1 cellular context compared by ENCODE assay signal in the genomic region with DNA sequence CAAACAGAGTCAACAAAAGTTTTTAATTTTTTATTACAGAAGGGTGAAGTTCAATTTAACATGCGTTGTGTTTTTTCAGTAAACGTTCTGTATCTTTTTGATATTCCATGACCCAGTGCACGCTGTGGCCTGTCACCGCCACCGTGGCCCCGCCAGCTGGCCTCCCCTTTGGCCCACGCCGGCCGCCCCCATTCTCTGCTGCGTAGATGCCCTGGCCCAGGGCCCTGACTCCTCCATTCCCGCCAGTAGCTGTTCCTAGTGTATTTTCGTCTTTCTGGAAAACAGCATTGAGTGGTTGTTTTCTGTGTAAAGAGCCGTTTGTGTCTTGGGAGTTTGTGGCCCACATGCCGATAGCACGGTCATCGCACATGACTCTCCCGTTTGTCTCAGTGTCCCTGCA.
TF ChIP-seq lines count a peak whose summit lies in the region.

No MANE protein-coding gene starts in this region.

TF ChIP-seq in endothelial cell of umbilical vein, 7 proteins besides CTCF, POLR2A, EP300 and RAD21:
- no peak for TF ChIP-seq FOS (IDR thresholded peaks at IDR 0.05; ENCODE audit: borderline replicate concordance, insufficient read depth, low read length)
- TF ChIP-seq, protein P1, sequence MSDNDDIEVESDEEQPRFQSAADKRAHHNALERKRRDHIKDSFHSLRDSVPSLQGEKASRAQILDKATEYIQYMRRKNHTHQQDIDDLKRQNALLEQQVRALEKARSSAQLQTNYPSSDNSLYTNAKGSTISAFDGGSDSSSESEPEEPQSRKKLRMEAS (IDR thresholded peaks at IDR 0.05; ENCODE audit: insufficient read depth, insufficient read length): no peak
- no peak for TF ChIP-seq MYC (IDR thresholded peaks at IDR 0.05; ENCODE audit: low read depth, low read length)
- no peak for TF ChIP-seq EZH2 (IDR thresholded peaks at IDR 0.05; ENCODE audit: borderline replicate concordance, low read depth, low read length, severe bottlenecking)
- no peak for TF ChIP-seq POLR2AphosphoS5 (IDR thresholded peaks at IDR 0.05; ENCODE audit: insufficient read depth, low read depth, low read length)
- no peak for TF ChIP-seq GATA2 (IDR thresholded peaks at IDR 0.05; ENCODE audit: insufficient read depth, insufficient read length, low read depth, low read length)
- TF ChIP-seq JUN (IDR thresholded peaks at IDR 0.05; ENCODE audit: borderline replicate concordance, insufficient read depth, insufficient read length, low read depth): no peak
